ENCODE assay signal across 1 cellular context in genomic region chr17:2049333-2050245, GRCh38.
TF ChIP-seq lines count a peak whose summit lies in the region.

No MANE protein-coding gene starts in this region.

TF ChIP-seq in HepG2, 621 proteins besides CTCF, POLR2A, EP300 and RAD21 (continued from another document and continues in another):
- TF ChIP-seq CENPBD1 (CRISPR knock-in tag; IDR thresholded peaks at IDR 0.05; ENCODE audit: borderline replicate concordance, low read depth) (no peak), MAFF (IDR thresholded peaks at IDR 0.05; ENCODE audit: low read depth, low read length) (no peak), GABPB1 (CRISPR knock-in tag; IDR thresholded peaks at IDR 0.05) (no peak), ZNF329 (CRISPR knock-in tag; IDR thresholded peaks at IDR 0.05; ENCODE audit: low read depth) (no peak; the same call in 1 of the 2 replicates), HOXA3 (CRISPR knock-in tag; IDR thresholded peaks at IDR 0.05) (no peak), BCL6 (CRISPR knock-in tag; IDR thresholded peaks at IDR 0.05) (no peak), GATAD2A (CRISPR knock-in tag; IDR thresholded peaks at IDR 0.05) (no peak), ZNF790 (CRISPR knock-in tag; IDR thresholded peaks at IDR 0.05; ENCODE audit: borderline replicate concordance) (peak; percentile 27; the same call in 1 of the 2 replicates), ATF6 (CRISPR knock-in tag; conservative IDR thresholded peaks at IDR 0.05) (no peak), RARA (CRISPR knock-in tag; IDR thresholded peaks at IDR 0.05) (0 out of 2 replicates have a peak, but pooled peaks have one; percentile 17), ZFP36 (IDR thresholded peaks at IDR 0.05; ENCODE audit: borderline replicate concordance, low read depth, low read length, partially characterized antibody) (no peak), ZNF609 (CRISPR knock-in tag; IDR thresholded peaks at IDR 0.05; ENCODE audit: borderline replicate concordance) (no peak), ATF7 (IDR thresholded peaks at IDR 0.05) (no peak), ATF7 (CRISPR knock-in tag; IDR thresholded peaks at IDR 0.05) (no peak), ZFX (CRISPR knock-in tag; IDR thresholded peaks at IDR 0.05; ENCODE audit: low read depth) (no peak), ARID3A (IDR thresholded peaks at IDR 0.05; ENCODE audit: low read depth, low read length) (no peak), SUZ12 (IDR thresholded peaks at IDR 0.05; ENCODE audit: low read depth, low read length) (no peak), ZNF276 (CRISPR knock-in tag; IDR thresholded peaks at IDR 0.05; ENCODE audit: low read depth) (no peak), NR2F1 (CRISPR knock-in tag; IDR thresholded peaks at IDR 0.05) (no peak), NFE2L2 (IDR thresholded peaks at IDR 0.05; ENCODE audit: low read length) (no peak), KLF13 (CRISPR knock-in tag; IDR thresholded peaks at IDR 0.05) (no peak), ZNF839 (CRISPR knock-in tag; IDR thresholded peaks at IDR 0.05; ENCODE audit: borderline replicate concordance) (no peak), ZNF770 (CRISPR knock-in tag; IDR thresholded peaks at IDR 0.05) (no peak), SIX1 (CRISPR knock-in tag; IDR thresholded peaks at IDR 0.05; ENCODE audit: borderline replicate concordance) (no peak), SP4 (CRISPR knock-in tag; IDR thresholded peaks at IDR 0.05) (peak; percentile 57; the same call in 1 of the 2 replicates), ZNF318 (CRISPR knock-in tag; IDR thresholded peaks at IDR 0.05) (no peak; the same call in 1 of the 2 replicates), NFE2L1 (CRISPR knock-in tag; IDR thresholded peaks at IDR 0.05; ENCODE audit: borderline replicate concordance) (no peak), ZBTB1 (CRISPR knock-in tag; IDR thresholded peaks at IDR 0.05; ENCODE audit: borderline replicate concordance) (no peak), ZZZ3 (CRISPR knock-in tag; IDR thresholded peaks at IDR 0.05; ENCODE audit: borderline replicate concordance) (no peak)
